In the genomic region with DNA sequence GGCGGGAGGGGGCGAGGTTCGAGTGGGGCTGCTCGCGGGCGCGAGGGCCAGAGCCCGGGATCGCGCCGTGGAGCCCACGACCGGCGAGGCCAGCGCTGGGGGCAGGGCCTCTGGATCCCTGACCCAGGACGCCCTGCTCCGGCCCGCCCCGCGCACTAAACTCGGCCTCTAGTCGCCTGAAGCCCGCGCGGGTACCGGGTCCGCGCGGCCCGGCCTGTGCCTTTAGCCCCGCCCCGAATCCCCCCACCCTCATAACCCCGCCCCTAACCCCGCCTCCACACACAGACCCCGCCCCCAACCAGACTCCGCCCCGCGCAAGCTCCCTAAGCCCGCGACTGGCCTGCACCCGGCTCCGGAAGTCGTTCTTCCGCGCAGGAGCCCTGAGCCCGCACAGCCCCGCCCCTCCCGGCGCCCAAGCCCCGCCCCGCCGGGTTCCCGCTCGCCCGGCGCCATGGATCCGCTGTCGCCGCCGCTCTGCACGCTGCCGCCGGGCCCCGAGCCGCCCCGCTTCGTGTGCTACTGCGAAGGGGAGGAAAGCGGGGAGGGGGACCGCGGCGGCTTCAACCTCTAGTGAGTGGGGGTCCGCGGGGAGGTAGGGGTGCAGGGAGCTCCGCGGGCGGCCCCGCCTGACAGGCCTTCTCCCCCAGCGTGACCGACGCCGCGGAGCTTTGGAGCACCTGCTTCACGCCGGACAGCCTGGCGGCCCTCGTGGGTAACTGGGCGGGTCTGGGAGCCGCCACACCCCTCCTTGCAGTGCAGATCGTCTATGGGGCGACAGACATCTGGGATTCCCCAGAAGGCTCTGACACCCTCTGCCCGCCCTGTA, we compare ENCODE assay signal across 8 cellular contexts. TPM values are rescaled to one million over a fixed set of nuclear protein-coding genes. Genes with fewer than 3 reads are reported as not detected.
DNase-seq lines count a peak whose midpoint lies in the region; ATAC-seq and TF ChIP-seq lines count a peak whose summit lies in the region.

A gene with protein sequence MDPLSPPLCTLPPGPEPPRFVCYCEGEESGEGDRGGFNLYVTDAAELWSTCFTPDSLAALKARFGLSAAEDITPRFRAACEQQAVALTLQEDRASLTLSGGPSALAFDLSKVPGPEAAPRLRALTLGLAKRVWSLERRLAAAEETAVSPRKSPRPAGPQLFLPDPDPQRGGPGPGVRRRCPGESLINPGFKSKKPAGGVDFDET (plus strand): TSS at position 430 of the 826 bp plus-strand sequence. CDS start 22 bp downstream, at position 452.

- peak within 1 kb of the TSS; percentile 60 for H3K27ac ChIP-seq in DOHH2 (ENCODE audit: low read depth, low read length)
- peak within 1 kb of the TSS; percentile 93 for H3K27ac ChIP-seq in RWPE1

- intact Hi-C loops in activated T-helper 2 cell treated with anti-CD3 and anti-CD28 coated beads, Interferon-gamma antibody, Interleukin-2, Interleukin-4, amounts not matched to agents 10 μg/mL and 5 μg/mL and 100 μg/mL, durations not matched to agents 14 hours and 24 hours and 36 hours (cut with micrococcal nuclease): loop anchor here (1.0 to 5.0 kb wide), 3 partner anchors 35 to 201 kb away; partner anchors contain the start of genes ABCA2 and TMEM141

- H3K4me1 Mint-ChIP-seq in activated T-helper 2 cell treated with anti-CD3 and anti-CD28 coated beads, Interferon-gamma antibody, Interleukin-2, Interleukin-4, amounts not matched to agents 10 μg/mL and 5 μg/mL and 100 μg/mL, durations not matched to agents 14 hours and 24 hours and 36 hours (ENCODE audit: low read depth): peaks cover 10% of the 10 kb centered on the region
- H3K4me1 Mint-ChIP-seq in nephron: peaks cover 4% of the 10 kb centered on the region

- peak; percentile 70 for ATAC-seq in GM21717 (IDR thresholded peaks at IDR 0.05; ENCODE audit: unreplicated experiment)
- ATAC-seq in stimulated activated naive CD8-positive, alpha-beta T cell treated with anti-CD3 and anti-CD28 coated beads, Interleukin-15, Interleukin-2, amounts not matched to agents 100 U/mL and 50 U/mL, for 24 hours: peak; percentile 84

- DNase-seq in KG1 (lab: John Stamatoyannopoulos, UW): peak; percentile 81
- DNase-seq in RWPE1 (ENCODE audit: low spot score): peak; percentile 99
- peak; percentile 93 for DNase-seq in activated T-helper 2 cell treated with anti-CD3 and anti-CD28 coated beads, Interferon-gamma antibody, Interleukin-2, Interleukin-4, amounts not matched to agents 10 μg/mL and 5 μg/mL and 100 μg/mL, durations not matched to agents 14 hours and 24 hours and 36 hours (ENCODE audit: low spot score)
- peak; percentile 88 for DNase-seq in fibroblast of pulmonary artery (ENCODE audit: low read depth)
- DNase-seq in stimulated activated naive CD8-positive, alpha-beta T cell treated with anti-CD3 and anti-CD28 coated beads, Interleukin-15, Interleukin-2, amounts not matched to agents 100 U/mL and 50 U/mL, for 24 hours: peak; percentile 98

- H3K4me3 Mint-ChIP-seq in activated T-helper 2 cell treated with anti-CD3 and anti-CD28 coated beads, Interferon-gamma antibody, Interleukin-2, Interleukin-4, amounts not matched to agents 10 μg/mL and 5 μg/mL and 100 μg/mL, durations not matched to agents 14 hours and 24 hours and 36 hours (ENCODE audit: low read depth): peak within 1 kb of the TSS; percentile 83
- H3K4me3 Mint-ChIP-seq in nephron: peak within 1 kb of the TSS; percentile 84 to 87 (median 87)

- peaks cover 10% of the 10 kb centered on the region for H3K79me2 ChIP-seq in DOHH2 (ENCODE audit: control insufficient read depth, low read length)

- peak within 1 kb of the TSS; percentile 75 for H3K4me3 ChIP-seq in DOHH2 (ENCODE audit: low read length)
- peak within 1 kb of the TSS; percentile 69 for H3K4me3 ChIP-seq in fibroblast of pulmonary artery (replicated peaks; ENCODE audit: low read depth, low read length)

- peaks cover 34% of the 10 kb centered on the region for H3K27me3 ChIP-seq in DOHH2 (ENCODE audit: control insufficient read depth, low read length)

- POLR2A ChIA-PET in RWPE1 (lab: Yijun Ruan, JAX; ENCODE audit: low non-redundant PET): interaction anchor here (0.6 to 1.5 kb wide), 10 partner anchors 8 to 419 kb away, joined by 3 to 8 read pairs (median 4); no protein-coding TSS in a partner anchor

- peaks cover 17% of the 10 kb centered on the region for H3K27me3 Mint-ChIP-seq in activated T-helper 2 cell treated with anti-CD3 and anti-CD28 coated beads, Interferon-gamma antibody, Interleukin-2, Interleukin-4, amounts not matched to agents 10 μg/mL and 5 μg/mL and 100 μg/mL, durations not matched to agents 14 hours and 24 hours and 36 hours (ENCODE audit: low read depth)
- H3K27me3 Mint-ChIP-seq in nephron (ENCODE audit: low read depth): peaks cover 8% of the 10 kb centered on the region

- peaks cover 10% of the 10 kb centered on the region for H3K36me3 Mint-ChIP-seq in activated T-helper 2 cell treated with anti-CD3 and anti-CD28 coated beads, Interferon-gamma antibody, Interleukin-2, Interleukin-4, amounts not matched to agents 10 μg/mL and 5 μg/mL and 100 μg/mL, durations not matched to agents 14 hours and 24 hours and 36 hours (ENCODE audit: low read depth)
- no peaks in the 10 kb centered on the region for H3K36me3 Mint-ChIP-seq in nephron (ENCODE audit: low read depth)

- H4K20me1 ChIP-seq in DOHH2 (ENCODE audit: control insufficient read depth, insufficient read depth, low read depth, low read length): peaks cover 7% of the 10 kb centered on the region; the same call in 1 of the 2 replicates

- CTCF ChIA-PET in RWPE1 (lab: Yijun Ruan, JAX): interaction anchor here (0.6 to 3.0 kb wide), 7 partner anchors 16 to 261 kb away, joined by 3 to 19 read pairs (median 4); partner anchors contain the start of gene ABCA2

- peaks cover 24% of the 10 kb centered on the region for H3K4me1 ChIP-seq in DOHH2 (ENCODE audit: control insufficient read depth, low read length)

- no peaks in the 10 kb centered on the region for H3F3A ChIP-seq in DOHH2 (ENCODE audit: control insufficient read depth, insufficient read depth)

- H3K27ac Mint-ChIP-seq in activated T-helper 2 cell treated with anti-CD3 and anti-CD28 coated beads, Interferon-gamma antibody, Interleukin-2, Interleukin-4, amounts not matched to agents 10 μg/mL and 5 μg/mL and 100 μg/mL, durations not matched to agents 14 hours and 24 hours and 36 hours: peak within 1 kb of the TSS; percentile 77
- peak within 1 kb of the TSS in 2 of 3 experiments; percentile 50 to 56 for H3K27ac Mint-ChIP-seq in nephron

- H3K9me2 ChIP-seq in DOHH2 (replicated peaks; ENCODE audit: control insufficient read depth, low read length): no peaks in the 10 kb centered on the region

- TF ChIP-seq CTCF in DOHH2 (IDR thresholded peaks at IDR 0.05; ENCODE audit: low read depth, low read length, poor library complexity, severe bottlenecking): no peak
- TF ChIP-seq CTCF in RWPE1 (conservative IDR thresholded peaks at IDR 0.05; ENCODE audit: low read depth): no peak
- no peak for TF ChIP-seq CTCF in fibroblast of pulmonary artery (IDR thresholded peaks at IDR 0.05; ENCODE audit: low read length, missing control alignments)
- TF ChIP-seq CTCF in nephron (IDR thresholded peaks at IDR 0.05; ENCODE audit: unreplicated experiment in 3 of 3): no peak

- no peaks in the 10 kb centered on the region for H3K9me3 ChIP-seq in DOHH2 (ENCODE audit: control insufficient read depth, insufficient read depth, low read length)

- H3K4me2 ChIP-seq in DOHH2 (ENCODE audit: low read length): peak within 1 kb of the TSS; percentile 76

- H3K9me3 Mint-ChIP-seq in activated T-helper 2 cell treated with anti-CD3 and anti-CD28 coated beads, Interferon-gamma antibody, Interleukin-2, Interleukin-4, amounts not matched to agents 10 μg/mL and 5 μg/mL and 100 μg/mL, durations not matched to agents 14 hours and 24 hours and 36 hours: no peaks in the 10 kb centered on the region
- H3K9me3 Mint-ChIP-seq in nephron: no peaks in the 10 kb centered on the region

- peaks cover 8% of the 10 kb centered on the region for H3K36me3 ChIP-seq in DOHH2 (ENCODE audit: control insufficient read depth, low read length)

RNA-seq across cellular contexts. Expression of the gene that starts here (rescaled TPM):
- total RNA-seq in activated T-helper 2 cell treated with anti-CD3 and anti-CD28 coated beads, Interferon-gamma antibody, Interleukin-2, Interleukin-4, amounts not matched to agents 10 μg/mL and 5 μg/mL and 100 μg/mL, durations not matched to agents 14 hours and 24 hours and 36 hours: 60.5 and 72.6 TPM in 2 replicates

Comparison
In these comparisons a context has a peak if more than half of its experiments do, and no peak if none do; other contexts are left out.
1. Peak in every context shown above with its lines: DNase-seq, ATAC-seq, H3K4me3 ChIP-seq and H3K27ac ChIP-seq.